ENCODE assay signal across 18 cellular contexts in the genomic region with DNA sequence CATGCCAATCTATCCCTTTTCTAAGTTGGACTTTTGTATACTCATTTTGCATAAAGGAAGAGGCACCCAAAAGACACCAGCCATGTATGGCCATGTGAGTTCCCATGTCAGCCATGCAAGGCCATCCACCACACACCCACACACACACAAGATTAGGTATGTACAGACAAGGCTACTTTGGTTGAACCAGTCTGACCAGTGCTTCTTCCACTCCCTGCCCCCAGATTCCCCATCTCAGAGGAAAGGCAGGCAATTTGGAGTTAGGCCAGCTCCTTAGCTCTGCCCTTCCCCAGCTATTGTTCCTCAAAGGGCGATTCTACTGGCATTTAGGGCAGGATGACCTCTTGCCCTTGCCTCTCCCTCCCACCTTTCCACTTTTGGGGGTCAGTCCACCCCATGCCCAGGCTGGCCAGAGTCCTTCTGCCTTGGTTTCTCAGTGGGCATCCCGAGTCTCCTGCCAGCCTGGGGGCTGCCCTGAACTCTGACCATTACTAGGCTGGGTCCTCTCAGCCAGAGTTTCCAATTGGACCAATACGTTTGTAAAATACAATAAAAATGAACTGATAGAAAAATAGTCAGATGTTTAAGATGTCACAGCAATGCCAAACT.
DNase-seq lines count a peak whose midpoint lies in the region; ATAC-seq and TF ChIP-seq lines count a peak whose summit lies in the region.
"Had no signal": no experiment of that assay in that cellular context is flagged by ENCODE, and none has a peak within 500 bp of the region (broad histone marks: within the 10 kb centered on the region; RNA-seq: fewer than 3 reads in every experiment).

No MANE protein-coding gene starts in this region.

- H3K27me3 ChIP-seq in Karpas-422 (ENCODE audit: low read length) = no peaks in the 10 kb centered on the region
- H3K27me3 ChIP-seq: neural progenitor cell had no signal

- peak; percentile 93 for ATAC-seq in esophagus mucosa

- no peaks in the 10 kb centered on the region for H3K4me1 ChIP-seq in Karpas-422 (ENCODE audit: low read length)

- H4K20me1 ChIP-seq in Karpas-422 (ENCODE audit: insufficient read depth, low read depth, low read length) = no peaks in the 10 kb centered on the region

- DNase-seq in DMS53 (lab: John Stamatoyannopoulos, UW) (peak; percentile 87), LoVo (ENCODE audit: low spot score) (peak; percentile 22), posterior vena cava (ENCODE audit: low spot score) (peak; percentile 53), GM13976 (ENCODE audit: low spot score) (no peak), hypothalamus (lab: John Stamatoyannopoulos, UW) (no peak), NCI-H1417 treated with DMSO at 0.1 percent for 48 hours (lab: John Stamatoyannopoulos, UW) (no peak), Karpas-422 (no peak)
- DNase-seq: activated CD4-positive, alpha-beta memory T cell treated with anti-CD3 and anti-CD28 coated beads for 36 hours; activated T-cell treated with anti-CD3 and anti-CD28 coated beads, Interleukin-2, amount 50 U/mL, for 1 hour; CD4-positive, alpha-beta T cell; DMS153; H9; kidney glomerular epithelial cell; MV-4-11; SHP77 treated with DMSO at 0.1 percent for 48 hours had no signal

- no peak for TF ChIP-seq CTCF in GM13976 (IDR thresholded peaks at IDR 0.05; ENCODE audit: borderline replicate concordance, control extremely low read depth, extremely low read depth, insufficient read depth, missing control alignments)

- H3K4me2 ChIP-seq in Karpas-422 (ENCODE audit: low read depth, low read length, poor library complexity, severe bottlenecking) = no peak overlapping the region

- no peak overlapping the region for H2AFZ ChIP-seq in Karpas-422 (ENCODE audit: low read length)
- H2AFZ ChIP-seq: neural progenitor cell had no signal

- intact Hi-C loops in posterior vena cava (cut with DNase I) = no loop called here

- no peaks in the 10 kb centered on the region for H3K9me2 ChIP-seq in Karpas-422 (replicated peaks; ENCODE audit: insufficient read depth, low read length)

- H3K79me2 ChIP-seq in Karpas-422 (ENCODE audit: low read length) = no peaks in the 10 kb centered on the region

- in situ Hi-C loops in GM13976 (cut with MboI; ENCODE audit: low sequenced_read_pairs, unreplicated experiment) = no loop called here

- H3K27ac ChIP-seq in Karpas-422 (ENCODE audit: low read length) = no peak overlapping the region
- H3K27ac ChIP-seq: coronary artery, neural progenitor cell had no signal

- H3K9ac ChIP-seq in Karpas-422 (ENCODE audit: low read length) = no peak overlapping the region
- H3K9ac ChIP-seq: neural progenitor cell had no signal

- no peaks in the 10 kb centered on the region for H3K36me3 ChIP-seq in Karpas-422 (ENCODE audit: insufficient read depth, low read length)
- H3K36me3 ChIP-seq: neural progenitor cell had no signal

- H3K4me3 ChIP-seq in Karpas-422 (ENCODE audit: low read length) = no peak overlapping the region
- H3K4me3 ChIP-seq: coronary artery, neural progenitor cell had no signal

- H3K9me3 ChIP-seq in Karpas-422 (ENCODE audit: low read length) = no peaks in the 10 kb centered on the region

Comparison
In these comparisons a context has a peak if more than half of its experiments do, and no peak if none do; other contexts are left out.
1. DNase-seq: peak in DMS53 (single experiment), LoVo (single experiment) and posterior vena cava (single experiment); none in GM13976 (single experiment), hypothalamus (0 of 51), NCI-H1417 treated with DMSO at 0.1 percent for 48 hours (single experiment) and Karpas-422 (single experiment).